1 cellular context compared by ENCODE assay signal in genomic region chr10:72260588-72261322, GRCh38.
A peak's percentile ranks its signal among the peaks of the same experiment; 100 is the strongest.
TF ChIP-seq lines count a peak whose summit lies in the region.

No MANE protein-coding gene starts in this region.

TF ChIP-seq in K562, 482 proteins besides CTCF, POLR2A, EP300 and RAD21 (continued from another document and continues in another):
- TF ChIP-seq MGA (IDR thresholded peaks at IDR 0.05) = peak; percentile 82
- TF ChIP-seq FIP1L1 (IDR thresholded peaks at IDR 0.05; ENCODE audit: low read depth, low read length, poor library complexity, severe bottlenecking) = peak; percentile 60
- 0 out of 2 replicates have a peak, but pooled peaks have one; percentile 3 for TF ChIP-seq ZNF23 (CRISPR knock-in tag; IDR thresholded peaks at IDR 0.05)
- TF ChIP-seq WHSC1 (IDR thresholded peaks at IDR 0.05; ENCODE audit: low read length) = no peak
- TF ChIP-seq ZKSCAN8 (CRISPR knock-in tag; IDR thresholded peaks at IDR 0.05) = peak; percentile 13; the same call in 1 of the 2 replicates
- no peak for TF ChIP-seq ZNF511 (CRISPR knock-in tag; IDR thresholded peaks at IDR 0.05)
- TF ChIP-seq TGIF2 (CRISPR knock-in tag; IDR thresholded peaks at IDR 0.05) = no peak
- no peak for TF ChIP-seq STAT5B (CRISPR knock-in tag; IDR thresholded peaks at IDR 0.05)
- no peak for TF ChIP-seq NUFIP1 (IDR thresholded peaks at IDR 0.05; ENCODE audit: partially characterized antibody)
- TF ChIP-seq RAD51 (IDR thresholded peaks at IDR 0.05; ENCODE audit: borderline replicate concordance, low read depth) = 0 out of 2 replicates have a peak, but pooled peaks have one; percentile 9
- no peak for TF ChIP-seq ZNF431 (CRISPR knock-in tag; IDR thresholded peaks at IDR 0.05)
- TF ChIP-seq CTCFL (IDR thresholded peaks at IDR 0.05; ENCODE audit: borderline replicate concordance, insufficient read depth, low read depth, low read length, poor library complexity, severe bottlenecking) = no peak
- no peak for TF ChIP-seq ARID3A (IDR thresholded peaks at IDR 0.05; ENCODE audit: borderline replicate concordance, low read depth, low read length)
- TF ChIP-seq ZNF311 (CRISPR knock-in tag; IDR thresholded peaks at IDR 0.05) = peak; percentile 88
- no peak for TF ChIP-seq CEBPG (CRISPR knock-in tag; IDR thresholded peaks at IDR 0.05)
- TF ChIP-seq CEBPG (tag; conservative IDR thresholded peaks at IDR 0.05 in 1 of 2, IDR thresholded peaks at IDR 0.05 in 1 of 2) = 0 out of 4 replicates have a peak, but pooled peaks of 1 of the 2 experiments have one; percentile 4
- peak; percentile 6 for TF ChIP-seq SAP30 (IDR thresholded peaks at IDR 0.05; ENCODE audit: borderline replicate concordance, insufficient read depth, low read depth, low read length, poor library complexity, severe bottlenecking)
- peak; percentile 75; the same call in 1 of the 2 replicates for TF ChIP-seq NR4A1 (CRISPR knock-in tag; IDR thresholded peaks at IDR 0.05)
- no peak; the same call in 1 of the 2 replicates for TF ChIP-seq NR4A1 (tag; IDR thresholded peaks at IDR 0.05)
- TF ChIP-seq CREBBP (IDR thresholded peaks at IDR 0.05; ENCODE audit: low read depth, low read length) = no peak
- peak; percentile 61 for TF ChIP-seq NFIC (IDR thresholded peaks at IDR 0.05)
- no peak for TF ChIP-seq DDX20 (tag; IDR thresholded peaks at IDR 0.05; ENCODE audit: low read depth)
- TF ChIP-seq TEAD2 (tag; IDR thresholded peaks at IDR 0.05) = no peak
- no peak for TF ChIP-seq PRMT5 (CRISPR knock-in tag; IDR thresholded peaks at IDR 0.05)
- TF ChIP-seq MTA1 (IDR thresholded peaks at IDR 0.05; ENCODE audit: borderline replicate concordance) = peak; percentile 52
- peak; percentile 64; the same call in 1 of the 2 replicates for TF ChIP-seq CBX1 (IDR thresholded peaks at IDR 0.05; ENCODE audit: low read depth)
- peak; percentile 66; the same call in 1 of the 2 replicates for TF ChIP-seq HOMEZ (CRISPR knock-in tag; IDR thresholded peaks at IDR 0.05)
- TF ChIP-seq FOXP4 (CRISPR knock-in tag; IDR thresholded peaks at IDR 0.05; ENCODE audit: borderline replicate concordance) = no peak
- TF ChIP-seq SMARCC2 (IDR thresholded peaks at IDR 0.05; ENCODE audit: low read depth) = peak; percentile 29; the same call in 1 of the 2 replicates
- TF ChIP-seq MED1 (CRISPR knock-in tag; IDR thresholded peaks at IDR 0.05; ENCODE audit: borderline replicate concordance) = no peak
- no peak for TF ChIP-seq ZNF512 (tag; IDR thresholded peaks at IDR 0.05)
- TF ChIP-seq ATF7 (IDR thresholded peaks at IDR 0.05) = peak; percentile 63
- peak; percentile 83 for TF ChIP-seq CREM (IDR thresholded peaks at IDR 0.05; ENCODE audit: low read depth)
- no peak for TF ChIP-seq KLF10 (CRISPR knock-in tag; IDR thresholded peaks at IDR 0.05)
- TF ChIP-seq ZNF3 (CRISPR knock-in tag; IDR thresholded peaks at IDR 0.05) = no peak
- TF ChIP-seq GATA2 (CRISPR knock-in tag; IDR thresholded peaks at IDR 0.05) = peak; percentile 11; the same call in 1 of the 2 replicates
- 0 out of 4 replicates have a peak, but pooled peaks of 1 of the 2 experiments have one; percentile 34 for TF ChIP-seq MLX (CRISPR knock-in tag; conservative IDR thresholded peaks at IDR 0.05)
- TF ChIP-seq ZSCAN32 (CRISPR knock-in tag; IDR thresholded peaks at IDR 0.05) = 0 out of 2 replicates have a peak, but pooled peaks have one; percentile 53
- TF ChIP-seq RFX1 (IDR thresholded peaks at IDR 0.05) = no peak
- 0 out of 2 replicates have a peak, but pooled peaks have one; percentile 45 for TF ChIP-seq CCAR2 (IDR thresholded peaks at IDR 0.05; ENCODE audit: low read depth, low read length)
- no peak for TF ChIP-seq ZNF436 (CRISPR knock-in tag; IDR thresholded peaks at IDR 0.05)
